1 cellular context compared by ENCODE assay signal in the genomic region with DNA sequence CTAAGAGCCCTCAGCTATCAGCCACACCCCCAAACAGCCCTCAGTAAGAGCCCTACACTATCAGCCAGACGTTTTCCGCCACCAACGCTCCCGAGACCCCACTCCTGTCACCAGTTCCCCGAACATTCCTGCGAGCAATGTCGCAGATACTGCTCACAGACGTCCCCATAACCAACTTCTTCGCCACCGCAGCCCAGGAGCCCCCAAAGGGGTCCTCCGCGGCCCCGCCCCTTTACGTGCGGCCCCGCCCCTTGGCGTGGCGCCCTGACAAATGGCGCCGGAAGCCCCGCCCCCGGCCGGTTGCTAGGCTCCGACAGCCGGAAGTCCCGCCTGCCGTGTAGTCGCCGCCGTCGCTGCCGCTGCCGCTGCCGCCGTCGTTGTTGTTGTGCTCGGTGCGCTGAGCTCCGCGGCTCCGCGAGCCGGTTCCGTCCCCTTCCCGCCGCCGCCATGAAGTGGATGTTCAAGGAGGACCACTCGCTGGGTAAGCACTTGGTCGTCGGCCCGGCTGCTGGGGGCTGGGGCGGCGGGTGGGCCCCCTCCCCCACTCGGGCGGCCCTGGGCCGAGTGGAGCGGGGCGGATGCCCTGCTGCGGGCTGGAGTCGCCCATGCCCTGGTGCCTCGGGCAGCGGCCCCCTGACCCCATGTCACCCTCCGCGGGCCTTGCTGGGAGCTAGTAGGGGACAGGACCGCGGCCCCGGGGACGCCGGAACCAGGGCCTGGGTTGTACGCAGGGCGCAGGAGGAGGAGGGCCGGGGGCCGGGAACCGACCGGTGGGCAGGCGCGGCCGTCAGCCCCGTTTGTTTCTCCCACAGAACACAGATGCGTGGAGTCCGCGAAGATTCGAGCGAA.
A peak's percentile ranks its signal among the peaks of the same experiment; 100 is the strongest.
TF ChIP-seq lines count a peak whose summit lies in the region.

A gene with protein sequence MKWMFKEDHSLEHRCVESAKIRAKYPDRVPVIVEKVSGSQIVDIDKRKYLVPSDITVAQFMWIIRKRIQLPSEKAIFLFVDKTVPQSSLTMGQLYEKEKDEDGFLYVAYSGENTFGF (plus strand): TSS at position 340 of the 849 bp plus-strand sequence. CDS start 108 bp downstream, at position 448.

TF ChIP-seq in HEK293, 187 proteins besides CTCF, POLR2A, EP300 and RAD21 (continued from another document and continues in another):
- TF ChIP-seq, protein P1, sequence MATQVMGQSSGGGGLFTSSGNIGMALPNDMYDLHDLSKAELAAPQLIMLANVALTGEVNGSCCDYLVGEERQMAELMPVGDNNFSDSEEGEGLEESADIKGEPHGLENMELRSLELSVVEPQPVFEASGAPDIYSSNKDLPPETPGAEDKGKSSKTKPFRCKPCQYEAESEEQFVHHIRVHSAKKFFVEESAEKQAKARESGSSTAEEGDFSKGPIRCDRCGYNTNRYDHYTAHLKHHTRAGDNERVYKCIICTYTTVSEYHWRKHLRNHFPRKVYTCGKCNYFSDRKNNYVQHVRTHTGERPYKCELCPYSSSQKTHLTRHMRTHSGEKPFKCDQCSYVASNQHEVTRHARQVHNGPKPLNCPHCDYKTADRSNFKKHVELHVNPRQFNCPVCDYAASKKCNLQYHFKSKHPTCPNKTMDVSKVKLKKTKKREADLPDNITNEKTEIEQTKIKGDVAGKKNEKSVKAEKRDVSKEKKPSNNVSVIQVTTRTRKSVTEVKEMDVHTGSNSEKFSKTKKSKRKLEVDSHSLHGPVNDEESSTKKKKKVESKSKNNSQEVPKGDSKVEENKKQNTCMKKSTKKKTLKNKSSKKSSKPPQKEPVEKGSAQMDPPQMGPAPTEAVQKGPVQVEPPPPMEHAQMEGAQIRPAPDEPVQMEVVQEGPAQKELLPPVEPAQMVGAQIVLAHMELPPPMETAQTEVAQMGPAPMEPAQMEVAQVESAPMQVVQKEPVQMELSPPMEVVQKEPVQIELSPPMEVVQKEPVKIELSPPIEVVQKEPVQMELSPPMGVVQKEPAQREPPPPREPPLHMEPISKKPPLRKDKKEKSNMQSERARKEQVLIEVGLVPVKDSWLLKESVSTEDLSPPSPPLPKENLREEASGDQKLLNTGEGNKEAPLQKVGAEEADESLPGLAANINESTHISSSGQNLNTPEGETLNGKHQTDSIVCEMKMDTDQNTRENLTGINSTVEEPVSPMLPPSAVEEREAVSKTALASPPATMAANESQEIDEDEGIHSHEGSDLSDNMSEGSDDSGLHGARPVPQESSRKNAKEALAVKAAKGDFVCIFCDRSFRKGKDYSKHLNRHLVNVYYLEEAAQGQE (tag by site-specific recombination; IDR thresholded peaks at IDR 0.05), result no peak; the same call in 1 of the 2 replicates
- TF ChIP-seq ZNF221 (tag by site-specific recombination; IDR thresholded peaks at IDR 0.05; ENCODE audit: borderline replicate concordance) (0 out of 2 replicates have a peak, but pooled peaks have one; percentile 20), KLF1 (tag by site-specific recombination; IDR thresholded peaks at IDR 0.05) (peak; percentile 78), ZNF792 (tag by site-specific recombination; IDR thresholded peaks at IDR 0.05) (no peak), ZNF600 (tag by site-specific recombination; IDR thresholded peaks at IDR 0.05) (peak; percentile 21; the same call in 1 of the 2 replicates), ZNF155 (tag by site-specific recombination; IDR thresholded peaks at IDR 0.05) (no peak), ZEB2 (tag by site-specific recombination; IDR thresholded peaks at IDR 0.05) (no peak; the same call in 1 of the 2 replicates), ZNF211 (tag by site-specific recombination; IDR thresholded peaks at IDR 0.05; ENCODE audit: low read depth) (no peak), ZNF571 (tag by site-specific recombination; IDR thresholded peaks at IDR 0.05) (no peak), ZNF433 (tag by site-specific recombination; IDR thresholded peaks at IDR 0.05; ENCODE audit: low read depth) (no peak), ZNF473 (tag by site-specific recombination; IDR thresholded peaks at IDR 0.05) (no peak), ZNF791 (tag by site-specific recombination; IDR thresholded peaks at IDR 0.05) (no peak), ZNF701 (tag by site-specific recombination; IDR thresholded peaks at IDR 0.05) (no peak), ZNF311 (tag by site-specific recombination; IDR thresholded peaks at IDR 0.05; ENCODE audit: borderline replicate concordance) (no peak), ZNF707 (tag by site-specific recombination; IDR thresholded peaks at IDR 0.05) (peak; percentile 60; the same call in 1 of the 2 replicates), ZBTB17 (tag by site-specific recombination; IDR thresholded peaks at IDR 0.05) (no peak), ZNF146 (tag by site-specific recombination; IDR thresholded peaks at IDR 0.05) (no peak), ZNF501 (tag by site-specific recombination; IDR thresholded peaks at IDR 0.05) (no peak), MEIS1 (CRISPR knock-in tag; IDR thresholded peaks at IDR 0.05; ENCODE audit: borderline replicate concordance) (no peak), ZNF626 (tag by site-specific recombination; IDR thresholded peaks at IDR 0.05) (no peak), ZNF223 (tag by site-specific recombination; IDR thresholded peaks at IDR 0.05) (no peak), SP2 (tag by site-specific recombination; IDR thresholded peaks at IDR 0.05) (peak; percentile 73), ZNF529 (tag by site-specific recombination; IDR thresholded peaks at IDR 0.05; ENCODE audit: insufficient replicate concordance) (no peak), MZF1 (tag by site-specific recombination; IDR thresholded peaks at IDR 0.05; ENCODE audit: borderline replicate concordance) (no peak; the same call in 1 of the 2 replicates), KLF9 (tag by site-specific recombination; IDR thresholded peaks at IDR 0.05; ENCODE audit: low read depth) (peak; percentile 100), ZNF843 (tag by site-specific recombination; IDR thresholded peaks at IDR 0.05) (no peak), RBAK (tag by site-specific recombination; IDR thresholded peaks at IDR 0.05) (no peak), ZNF514 (tag by site-specific recombination; IDR thresholded peaks at IDR 0.05) (no peak), ZNF624 (tag by site-specific recombination; IDR thresholded peaks at IDR 0.05) (no peak), ZBTB48 (tag by site-specific recombination; IDR thresholded peaks at IDR 0.05) (peak; percentile 11; the same call in 1 of the 2 replicates)
- TF ChIP-seq, protein P2, sequence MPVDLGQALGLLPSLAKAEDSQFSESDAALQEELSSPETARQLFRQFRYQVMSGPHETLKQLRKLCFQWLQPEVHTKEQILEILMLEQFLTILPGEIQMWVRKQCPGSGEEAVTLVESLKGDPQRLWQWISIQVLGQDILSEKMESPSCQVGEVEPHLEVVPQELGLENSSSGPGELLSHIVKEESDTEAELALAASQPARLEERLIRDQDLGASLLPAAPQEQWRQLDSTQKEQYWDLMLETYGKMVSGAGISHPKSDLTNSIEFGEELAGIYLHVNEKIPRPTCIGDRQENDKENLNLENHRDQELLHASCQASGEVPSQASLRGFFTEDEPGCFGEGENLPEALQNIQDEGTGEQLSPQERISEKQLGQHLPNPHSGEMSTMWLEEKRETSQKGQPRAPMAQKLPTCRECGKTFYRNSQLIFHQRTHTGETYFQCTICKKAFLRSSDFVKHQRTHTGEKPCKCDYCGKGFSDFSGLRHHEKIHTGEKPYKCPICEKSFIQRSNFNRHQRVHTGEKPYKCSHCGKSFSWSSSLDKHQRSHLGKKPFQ (tag by site-specific recombination; IDR thresholded peaks at IDR 0.05), result no peak
- TF ChIP-seq, protein P3, sequence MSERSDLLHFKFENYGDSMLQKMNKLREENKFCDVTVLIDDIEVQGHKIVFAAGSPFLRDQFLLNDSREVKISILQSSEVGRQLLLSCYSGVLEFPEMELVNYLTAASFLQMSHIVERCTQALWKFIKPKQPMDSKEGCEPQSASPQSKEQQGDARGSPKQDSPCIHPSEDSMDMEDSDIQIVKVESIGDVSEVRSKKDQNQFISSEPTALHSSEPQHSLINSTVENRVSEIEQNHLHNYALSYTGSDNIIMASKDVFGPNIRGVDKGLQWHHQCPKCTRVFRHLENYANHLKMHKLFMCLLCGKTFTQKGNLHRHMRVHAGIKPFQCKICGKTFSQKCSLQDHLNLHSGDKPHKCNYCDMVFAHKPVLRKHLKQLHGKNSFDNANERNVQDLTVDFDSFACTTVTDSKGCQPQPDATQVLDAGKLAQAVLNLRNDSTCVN (tag by site-specific recombination; optimal IDR thresholded peaks at IDR 0.05), result peak; percentile 45
- TF ChIP-seq, protein P4, sequence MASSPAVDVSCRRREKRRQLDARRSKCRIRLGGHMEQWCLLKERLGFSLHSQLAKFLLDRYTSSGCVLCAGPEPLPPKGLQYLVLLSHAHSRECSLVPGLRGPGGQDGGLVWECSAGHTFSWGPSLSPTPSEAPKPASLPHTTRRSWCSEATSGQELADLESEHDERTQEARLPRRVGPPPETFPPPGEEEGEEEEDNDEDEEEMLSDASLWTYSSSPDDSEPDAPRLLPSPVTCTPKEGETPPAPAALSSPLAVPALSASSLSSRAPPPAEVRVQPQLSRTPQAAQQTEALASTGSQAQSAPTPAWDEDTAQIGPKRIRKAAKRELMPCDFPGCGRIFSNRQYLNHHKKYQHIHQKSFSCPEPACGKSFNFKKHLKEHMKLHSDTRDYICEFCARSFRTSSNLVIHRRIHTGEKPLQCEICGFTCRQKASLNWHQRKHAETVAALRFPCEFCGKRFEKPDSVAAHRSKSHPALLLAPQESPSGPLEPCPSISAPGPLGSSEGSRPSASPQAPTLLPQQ (tag by site-specific recombination; IDR thresholded peaks at IDR 0.05), result peak; percentile 89
- TF ChIP-seq, protein P5, sequence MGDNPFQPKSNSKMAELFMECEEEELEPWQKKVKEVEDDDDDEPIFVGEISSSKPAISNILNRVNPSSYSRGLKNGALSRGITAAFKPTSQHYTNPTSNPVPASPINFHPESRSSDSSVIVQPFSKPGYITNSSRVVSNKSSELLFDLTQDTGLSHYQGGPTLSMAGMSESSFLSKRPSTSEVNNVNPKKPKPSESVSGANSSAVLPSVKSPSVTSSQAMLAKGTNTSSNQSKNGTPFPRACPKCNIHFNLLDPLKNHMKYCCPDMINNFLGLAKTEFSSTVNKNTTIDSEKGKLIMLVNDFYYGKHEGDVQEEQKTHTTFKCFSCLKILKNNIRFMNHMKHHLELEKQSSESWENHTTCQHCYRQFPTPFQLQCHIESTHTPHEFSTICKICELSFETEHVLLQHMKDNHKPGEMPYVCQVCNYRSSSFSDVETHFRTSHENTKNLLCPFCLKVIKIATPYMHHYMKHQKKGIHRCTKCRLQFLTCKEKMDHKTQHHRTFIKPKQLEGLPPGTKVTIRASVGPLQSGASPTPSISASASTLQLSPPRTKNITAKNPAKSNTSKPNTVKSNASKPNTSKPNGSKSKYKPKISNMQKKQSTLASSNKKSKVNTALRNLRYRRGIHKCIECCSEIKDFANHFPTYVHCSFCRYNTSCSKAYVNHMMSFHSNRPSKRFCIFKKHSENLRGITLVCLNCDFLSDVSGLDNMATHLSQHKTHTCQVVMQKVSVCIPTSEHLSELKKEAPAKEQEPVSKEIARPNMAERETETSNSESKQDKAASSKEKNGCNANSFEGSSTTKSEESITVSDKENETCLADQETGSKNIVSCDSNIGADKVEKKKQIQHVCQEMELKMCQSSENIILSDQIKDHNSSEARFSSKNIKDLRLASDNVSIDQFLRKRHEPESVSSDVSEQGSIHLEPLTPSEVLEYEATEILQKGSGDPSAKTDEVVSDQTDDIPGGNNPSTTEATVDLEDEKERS (tag by site-specific recombination; IDR thresholded peaks at IDR 0.05), result no peak
- TF ChIP-seq, protein P6, sequence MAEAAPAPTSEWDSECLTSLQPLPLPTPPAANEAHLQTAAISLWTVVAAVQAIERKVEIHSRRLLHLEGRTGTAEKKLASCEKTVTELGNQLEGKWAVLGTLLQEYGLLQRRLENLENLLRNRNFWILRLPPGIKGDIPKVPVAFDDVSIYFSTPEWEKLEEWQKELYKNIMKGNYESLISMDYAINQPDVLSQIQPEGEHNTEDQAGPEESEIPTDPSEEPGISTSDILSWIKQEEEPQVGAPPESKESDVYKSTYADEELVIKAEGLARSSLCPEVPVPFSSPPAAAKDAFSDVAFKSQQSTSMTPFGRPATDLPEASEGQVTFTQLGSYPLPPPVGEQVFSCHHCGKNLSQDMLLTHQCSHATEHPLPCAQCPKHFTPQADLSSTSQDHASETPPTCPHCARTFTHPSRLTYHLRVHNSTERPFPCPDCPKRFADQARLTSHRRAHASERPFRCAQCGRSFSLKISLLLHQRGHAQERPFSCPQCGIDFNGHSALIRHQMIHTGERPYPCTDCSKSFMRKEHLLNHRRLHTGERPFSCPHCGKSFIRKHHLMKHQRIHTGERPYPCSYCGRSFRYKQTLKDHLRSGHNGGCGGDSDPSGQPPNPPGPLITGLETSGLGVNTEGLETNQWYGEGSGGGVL (tag by site-specific recombination; IDR thresholded peaks at IDR 0.05), result no peak
- TF ChIP-seq, protein P7, sequence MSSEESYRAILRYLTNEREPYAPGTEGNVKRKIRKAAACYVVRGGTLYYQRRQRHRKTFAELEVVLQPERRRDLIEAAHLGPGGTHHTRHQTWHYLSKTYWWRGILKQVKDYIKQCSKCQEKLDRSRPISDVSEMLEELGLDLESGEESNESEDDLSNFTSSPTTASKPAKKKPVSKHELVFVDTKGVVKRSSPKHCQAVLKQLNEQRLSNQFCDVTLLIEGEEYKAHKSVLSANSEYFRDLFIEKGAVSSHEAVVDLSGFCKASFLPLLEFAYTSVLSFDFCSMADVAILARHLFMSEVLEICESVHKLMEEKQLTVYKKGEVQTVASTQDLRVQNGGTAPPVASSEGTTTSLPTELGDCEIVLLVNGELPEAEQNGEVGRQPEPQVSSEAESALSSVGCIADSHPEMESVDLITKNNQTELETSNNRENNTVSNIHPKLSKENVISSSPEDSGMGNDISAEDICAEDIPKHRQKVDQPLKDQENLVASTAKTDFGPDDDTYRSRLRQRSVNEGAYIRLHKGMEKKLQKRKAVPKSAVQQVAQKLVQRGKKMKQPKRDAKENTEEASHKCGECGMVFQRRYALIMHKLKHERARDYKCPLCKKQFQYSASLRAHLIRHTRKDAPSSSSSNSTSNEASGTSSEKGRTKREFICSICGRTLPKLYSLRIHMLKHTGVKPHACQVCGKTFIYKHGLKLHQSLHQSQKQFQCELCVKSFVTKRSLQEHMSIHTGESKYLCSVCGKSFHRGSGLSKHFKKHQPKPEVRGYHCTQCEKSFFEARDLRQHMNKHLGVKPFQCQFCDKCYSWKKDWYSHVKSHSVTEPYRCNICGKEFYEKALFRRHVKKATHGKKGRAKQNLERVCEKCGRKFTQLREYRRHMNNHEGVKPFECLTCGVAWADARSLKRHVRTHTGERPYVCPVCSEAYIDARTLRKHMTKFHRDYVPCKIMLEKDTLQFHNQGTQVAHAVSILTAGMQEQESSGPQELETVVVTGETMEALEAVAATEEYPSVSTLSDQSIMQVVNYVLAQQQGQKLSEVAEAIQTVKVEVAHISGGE (tag by site-specific recombination; conservative IDR thresholded peaks at IDR 0.05; ENCODE audit: low read depth), result peak; percentile 65; the same call in 1 of the 2 replicates
- TF ChIP-seq, protein P8, sequence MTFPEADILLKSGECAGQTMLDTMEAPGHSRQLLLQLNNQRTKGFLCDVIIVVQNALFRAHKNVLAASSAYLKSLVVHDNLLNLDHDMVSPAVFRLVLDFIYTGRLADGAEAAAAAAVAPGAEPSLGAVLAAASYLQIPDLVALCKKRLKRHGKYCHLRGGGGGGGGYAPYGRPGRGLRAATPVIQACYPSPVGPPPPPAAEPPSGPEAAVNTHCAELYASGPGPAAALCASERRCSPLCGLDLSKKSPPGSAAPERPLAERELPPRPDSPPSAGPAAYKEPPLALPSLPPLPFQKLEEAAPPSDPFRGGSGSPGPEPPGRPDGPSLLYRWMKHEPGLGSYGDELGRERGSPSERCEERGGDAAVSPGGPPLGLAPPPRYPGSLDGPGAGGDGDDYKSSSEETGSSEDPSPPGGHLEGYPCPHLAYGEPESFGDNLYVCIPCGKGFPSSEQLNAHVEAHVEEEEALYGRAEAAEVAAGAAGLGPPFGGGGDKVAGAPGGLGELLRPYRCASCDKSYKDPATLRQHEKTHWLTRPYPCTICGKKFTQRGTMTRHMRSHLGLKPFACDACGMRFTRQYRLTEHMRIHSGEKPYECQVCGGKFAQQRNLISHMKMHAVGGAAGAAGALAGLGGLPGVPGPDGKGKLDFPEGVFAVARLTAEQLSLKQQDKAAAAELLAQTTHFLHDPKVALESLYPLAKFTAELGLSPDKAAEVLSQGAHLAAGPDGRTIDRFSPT (tag by site-specific recombination; IDR thresholded peaks at IDR 0.05), result no peak
